32 cellular contexts compared by ENCODE assay signal in genomic region chr10:75244487-75245353, GRCh38. TPM values are rescaled to one million over a fixed set of nuclear protein-coding genes. Genes with fewer than 3 reads are reported as not detected.
DNase-seq lines count a peak whose midpoint lies in the region; ATAC-seq, FAIRE-seq and TF ChIP-seq lines count a peak whose summit lies in the region.
"Had no signal": no experiment of that assay in that cellular context is flagged by ENCODE, and none has a peak within 500 bp of the region (broad histone marks: within the 10 kb centered on the region; RNA-seq: fewer than 3 reads in every experiment).

No MANE protein-coding gene starts in this region.

- no peaks in the 10 kb centered on the region for H3K27me3 ChIP-seq in right lobe of liver
- no peaks in the 10 kb centered on the region for H3K27me3 ChIP-seq in small intestine (ENCODE audit: control insufficient read depth in 2 of 2, insufficient read depth in 2 of 2, low read length in 2 of 2)
- H3K27me3 ChIP-seq: ascending aorta, gastrocnemius medialis, upper lobe of right lung had no signal

- H3K4me3 ChIP-seq in right lobe of liver (no peak overlapping the region), small intestine (ENCODE audit: low read depth in 1 of 2, low read length in 2 of 2) (no peak overlapping the region)
- H3K4me3 ChIP-seq: ascending aorta, gastrocnemius medialis, left ventricle myocardium inferior, SK-N-MC, upper lobe of right lung had no signal

- TF ChIP-seq POLR2A in right lobe of liver (IDR thresholded peaks at IDR 0.05) = no peak

- FAIRE-seq in small intestine (lab: Jason Lieb, UNC) = no peak
- FAIRE-seq: GM18507 had no signal

- DNase-seq in RWPE1 (ENCODE audit: low spot score) (no peak), epithelial cell of prostate (ENCODE audit: low read depth, low spot score) (no peak), right lobe of liver (peak in 1 of 3 donors; percentile 63), small intestine (peak; percentile 55), epidermal melanocyte (ENCODE audit: insufficient read length, low spot score) (no peak), osteocyte (ENCODE audit: extremely low spot score, unreplicated experiment) (no peak), T-helper 9 cell (no peak)
- DNase-seq: activated B cell treated with CpG ODN at 0.5 μM for 24 hours; activated CD4-positive, alpha-beta T cell treated with anti-CD3 and anti-CD28 coated beads, Interleukin-2, amount 10 ng/mL, durations not matched to agents 7 days and 5 days; activated T-cell treated with anti-CD3 and anti-CD28 coated beads, Interleukin-2, amount 50 U/mL, for 4 hours; C1 segment of cervical spinal cord; caudate nucleus; dermis blood vessel endothelial cell; gastrocnemius medialis; hypothalamus; immature natural killer cell; left ventricle myocardium inferior; NCI-H1417 treated with DMSO at 0.1 percent for 48 hours; NCI-H2081; NCI-H526; OCI-M1; substantia nigra; T-helper 1 cell; upper lobe of right lung had no signal

- H3K9me3 ChIP-seq in right lobe of liver (no peaks in the 10 kb centered on the region), small intestine (ENCODE audit: control insufficient read depth, low read depth) (no peaks in the 10 kb centered on the region)
- H3K9me3 ChIP-seq: ascending aorta, gastrocnemius medialis, upper lobe of right lung had no signal

- H3K36me3 ChIP-seq in right lobe of liver = no peaks in the 10 kb centered on the region
- H3K36me3 ChIP-seq in small intestine (ENCODE audit: control insufficient read depth in 2 of 2, insufficient read depth in 2 of 2, low read length in 2 of 2) = no peaks in the 10 kb centered on the region
- H3K36me3 ChIP-seq: ascending aorta, gastrocnemius medialis, left ventricle myocardium inferior, upper lobe of right lung had no signal

- no peaks in the 10 kb centered on the region for H3K27me3 Mint-ChIP-seq in osteocyte (ENCODE audit: unreplicated experiment)
- H3K27me3 Mint-ChIP-seq: activated B cell treated with CpG ODN at 0.5 μM for 24 hours; activated CD4-positive, alpha-beta T cell treated with anti-CD3 and anti-CD28 coated beads, Interleukin-2, amount 10 ng/mL, durations not matched to agents 7 days and 5 days had no signal

- H3K4me1 ChIP-seq in right lobe of liver (peaks cover 0 to 23% (median 9%) of the 10 kb centered on the region in 4 donors), small intestine (ENCODE audit: control insufficient read depth in 2 of 2, insufficient read depth in 1 of 2, low read depth in 1 of 2, low read length in 1 of 2) (peaks cover 0 to 11% of the 10 kb centered on the region in 2 donors)
- H3K4me1 ChIP-seq: ascending aorta, left ventricle myocardium inferior, upper lobe of right lung had no signal

- intact Hi-C loops in right lobe of liver (cut with DNase I) = no loop called here

- CTCF ChIA-PET in RWPE1 (lab: Yijun Ruan, JAX) = interaction anchor here (0.6 kb wide), 2 partner anchors 145 to 152 kb away, joined by 3 to 4 read pairs; no protein-coding TSS in a partner anchor

- ATAC-seq in right lobe of liver (peak; percentile 72 to 84 (median 78)), HG03175 (IDR thresholded peaks at IDR 0.05; ENCODE audit: unreplicated experiment) (no peak)
- ATAC-seq: activated T-cell treated with anti-CD3 and anti-CD28 coated beads, Interleukin-2, amount 50 U/mL, for 4 hours; gastrocnemius medialis; stimulated activated memory B cell treated with anti-CD40 and anti-IgM and Interleukin-4, amounts not matched to agents 10 μg/mL and 1 μg/mL and 100 μg/mL, for 72 hours had no signal

- 83% methylated on average over 1 of the region's 8 CpGs for WGBS in right lobe of liver (ENCODE audit: insufficient coverage, low coverage, low lambda C conversion rate, missing lambda C conversion rate)
- WGBS in small intestine, 3 donors = 65 to 77% (median 69%) methylated on average over 8 of the region's 8 CpGs

- peaks cover 3% of the 10 kb centered on the region for H3K4me1 Mint-ChIP-seq in osteocyte (ENCODE audit: unreplicated experiment)
- H3K4me1 Mint-ChIP-seq: activated B cell treated with CpG ODN at 0.5 μM for 24 hours; activated CD4-positive, alpha-beta T cell treated with anti-CD3 and anti-CD28 coated beads, Interleukin-2, amount 10 ng/mL, durations not matched to agents 7 days and 5 days; immature natural killer cell; stimulated activated memory B cell treated with anti-CD40 and anti-IgM and Interleukin-4, amounts not matched to agents 10 μg/mL and 1 μg/mL and 100 μg/mL, for 72 hours had no signal

- H3K4me3 Mint-ChIP-seq in osteocyte (ENCODE audit: unreplicated experiment) = no peak overlapping the region
- H3K4me3 Mint-ChIP-seq: activated B cell treated with CpG ODN at 0.5 μM for 24 hours; activated CD4-positive, alpha-beta T cell treated with anti-CD3 and anti-CD28 coated beads, Interleukin-2, amount 10 ng/mL, durations not matched to agents 7 days and 5 days; activated T-cell treated with anti-CD3 and anti-CD28 coated beads, Interleukin-2, amount 50 U/mL, for 4 hours; endodermal cell; immature natural killer cell; stimulated activated memory B cell treated with anti-CD40 and anti-IgM and Interleukin-4, amounts not matched to agents 10 μg/mL and 1 μg/mL and 100 μg/mL, for 72 hours had no signal

- POLR2A ChIA-PET in RWPE1 (lab: Yijun Ruan, JAX; ENCODE audit: low non-redundant PET) = no interaction called here

- TF ChIP-seq CTCF in RWPE1 (conservative IDR thresholded peaks at IDR 0.05; ENCODE audit: low read depth) (no peak), right lobe of liver (IDR thresholded peaks at IDR 0.05) (no peak), osteocyte (IDR thresholded peaks at IDR 0.05) (no peak)

- H3K36me3 Mint-ChIP-seq in osteocyte (ENCODE audit: unreplicated experiment) = no peaks in the 10 kb centered on the region
- H3K36me3 Mint-ChIP-seq: immature natural killer cell; stimulated activated memory B cell treated with anti-CD40 and anti-IgM and Interleukin-4, amounts not matched to agents 10 μg/mL and 1 μg/mL and 100 μg/mL, for 72 hours had no signal

- H3K27ac ChIP-seq in RWPE1 (peak overlapping the region; percentile 67), epithelial cell of prostate (peak overlapping the region; percentile 46), right lobe of liver (peak overlapping the region in 2 of 3 donors; percentile 54 to 57), small intestine (ENCODE audit: low read depth in 1 of 2, low read length in 1 of 2) (no peak overlapping the region)
- H3K27ac ChIP-seq: ascending aorta, gastrocnemius medialis, HL-60, left ventricle myocardium inferior, SK-N-MC, upper lobe of right lung had no signal

- H3K27ac Mint-ChIP-seq in osteocyte (ENCODE audit: unreplicated experiment) = no peak overlapping the region
- H3K27ac Mint-ChIP-seq: activated B cell treated with CpG ODN at 0.5 μM for 24 hours; activated CD4-positive, alpha-beta T cell treated with anti-CD3 and anti-CD28 coated beads, Interleukin-2, amount 10 ng/mL, durations not matched to agents 7 days and 5 days; endodermal cell; immature natural killer cell; progenitor cell of endocrine pancreas; stimulated activated memory B cell treated with anti-CD40 and anti-IgM and Interleukin-4, amounts not matched to agents 10 μg/mL and 1 μg/mL and 100 μg/mL, for 72 hours had no signal

- no peaks in the 10 kb centered on the region for H3K9me3 Mint-ChIP-seq in osteocyte (ENCODE audit: unreplicated experiment)
- H3K9me3 Mint-ChIP-seq: activated CD4-positive, alpha-beta T cell treated with anti-CD3 and anti-CD28 coated beads, Interleukin-2, amount 10 ng/mL, durations not matched to agents 7 days and 5 days; activated T-cell treated with anti-CD3 and anti-CD28 coated beads, Interleukin-2, amount 50 U/mL, for 4 hours; endodermal cell; immature natural killer cell; stimulated activated memory B cell treated with anti-CD40 and anti-IgM and Interleukin-4, amounts not matched to agents 10 μg/mL and 1 μg/mL and 100 μg/mL, for 72 hours had no signal

RNA-seq across cellular contexts. Expression of gene COMTD1, which starts 9.0 kb away (rescaled TPM):
- total RNA-seq in right lobe of liver (10 to 100 TPM; 14.3 to 88.7 (median 22.1) TPM), osteocyte (12.9 and 15.7 TPM in 2 replicates)
- polyA plus RNA-seq in small intestine = 100 to 1,000 TPM; 132 to 510 (median 325) TPM

RNA-seq across cellular contexts. Expression of gene VDAC2, which starts 34.1 kb away (rescaled TPM):
- total RNA-seq in right lobe of liver (10 to 100 TPM; 48.3 to 92.7 (median 70.2) TPM), osteocyte (130 TPM in 2 replicates)
- polyA plus RNA-seq in small intestine = 100 to 1,000 TPM; 181 to 313 (median 290) TPM

Comparison
In these comparisons a context has a peak if more than half of its experiments do, and no peak if none do; other contexts are left out.
1. H3K27ac ChIP-seq: peak in RWPE1 (single experiment), epithelial cell of prostate (single experiment) and right lobe of liver (2 of 3); none in small intestine (0 of 2).